Comparison of ENCODE assay signal across 9 cellular contexts in the genomic region with DNA sequence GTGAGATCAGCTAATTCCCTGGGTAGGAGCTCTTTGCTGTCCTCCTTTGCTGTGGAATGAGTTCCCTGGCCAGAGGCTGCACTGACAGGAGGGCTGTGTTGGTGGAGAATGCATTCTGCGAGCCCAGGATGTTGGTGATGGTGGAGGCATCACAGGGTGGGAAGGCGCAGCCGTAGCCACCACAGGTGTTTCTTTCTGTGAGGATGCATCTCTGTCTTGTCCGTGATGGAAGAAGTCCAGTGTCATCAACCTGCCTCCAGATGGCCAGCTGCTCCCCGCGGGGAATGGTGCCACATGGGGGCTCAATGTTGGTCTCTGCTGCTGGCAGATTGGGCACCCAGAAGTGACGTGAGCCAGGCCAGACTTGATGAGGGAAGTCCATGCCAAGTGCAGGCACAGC.
"Had no signal": no experiment of that assay in that cellular context is flagged by ENCODE, and none has a peak within 500 bp of the region (broad histone marks: within the 10 kb centered on the region; RNA-seq: fewer than 3 reads in every experiment).

No MANE protein-coding gene starts in this region.

- DNase-seq: GM23248, GOT3, H7, HFFc6 had no signal

- H3K9me3 ChIP-seq: HAP-1 had no signal

- H3K27ac Mint-ChIP-seq: HFFc6, IgD-negative memory B cell had no signal

- FAIRE-seq: HepG2 had no signal

- H3K27ac ChIP-seq: GM23248, HL-60 had no signal

- H3K27me3 Mint-ChIP-seq: IgD-negative memory B cell had no signal

- H3K4me1 ChIP-seq: HAP-1 had no signal

- H3K4me3 Mint-ChIP-seq: HFFc6, IgD-negative memory B cell had no signal

- H3K4me1 Mint-ChIP-seq: IgD-negative memory B cell had no signal

- H3K36me3 Mint-ChIP-seq: IgD-negative memory B cell had no signal

- ATAC-seq: HCT116, HepG2 had no signal

- H3K36me3 ChIP-seq: HAP-1 had no signal

- H3K4me3 ChIP-seq: GM23248, HAP-1 had no signal

- H3K9ac ChIP-seq: GM23248 had no signal
